9 cellular contexts compared by ENCODE assay signal in the genomic region with DNA sequence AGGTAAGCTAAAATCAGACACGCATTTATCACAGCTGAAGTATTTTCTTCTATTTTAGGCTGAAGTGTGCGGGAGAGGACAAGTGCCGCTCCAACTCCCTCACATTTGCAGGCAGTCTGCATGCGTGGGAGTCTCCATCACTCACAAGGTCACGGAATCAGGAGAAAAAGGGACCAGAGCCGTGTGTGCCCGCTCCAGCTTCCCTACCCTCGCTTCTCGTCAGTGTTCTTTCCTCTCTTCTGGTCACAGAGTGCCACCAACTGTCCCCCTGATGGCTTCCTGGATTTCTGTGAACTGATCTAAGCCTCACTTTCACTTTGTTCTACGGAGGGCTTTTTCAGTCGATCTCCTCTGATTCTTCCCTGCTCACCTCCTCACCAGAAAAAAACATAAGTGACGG.
DNase-seq lines count a peak whose midpoint lies in the region; ATAC-seq, FAIRE-seq and TF ChIP-seq lines count a peak whose summit lies in the region.
"Had no signal": no experiment of that assay in that cellular context is flagged by ENCODE, and none has a peak within 500 bp of the region (broad histone marks: within the 10 kb centered on the region; RNA-seq: fewer than 3 reads in every experiment).

No MANE protein-coding gene starts in this region.

- no peaks in the 10 kb centered on the region for H3K4me1 ChIP-seq in colonic mucosa

- H3K27me3 ChIP-seq in colonic mucosa, result no peaks in the 10 kb centered on the region

- no peak overlapping the region for H3K27ac Mint-ChIP-seq in type B pancreatic cell
- H3K27ac Mint-ChIP-seq: IgD-negative memory B cell had no signal

- intact Hi-C loops in colonic mucosa (cut with DNase I), result no loop called here

- H3K36me3 Mint-ChIP-seq in type B pancreatic cell, result no peaks in the 10 kb centered on the region
- H3K36me3 Mint-ChIP-seq: IgD-negative memory B cell had no signal

- H3K4me3 Mint-ChIP-seq in type B pancreatic cell, result no peak overlapping the region

- H3K9ac ChIP-seq in colonic mucosa (ENCODE audit: low read depth in 2 of 2, low read length in 2 of 2), result no peak overlapping the region

- H3K9me3 Mint-ChIP-seq in type B pancreatic cell, result no peaks in the 10 kb centered on the region

- peak; percentile 81 for ATAC-seq in GM21737 (IDR thresholded peaks at IDR 0.05; ENCODE audit: unreplicated experiment)

- peaks cover 3% of the 10 kb centered on the region for H3K27me3 Mint-ChIP-seq in type B pancreatic cell
- H3K27me3 Mint-ChIP-seq: IgD-negative memory B cell had no signal

- H3K4me1 Mint-ChIP-seq in type B pancreatic cell (ENCODE audit: unreplicated experiment), result no peaks in the 10 kb centered on the region
- H3K4me1 Mint-ChIP-seq: IgD-negative memory B cell had no signal

- TF ChIP-seq CTCF in type B pancreatic cell (conservative IDR thresholded peaks at IDR 0.05), result no peak
- TF ChIP-seq CTCF in colonic mucosa (IDR thresholded peaks at IDR 0.05), result no peak

- H3K27ac ChIP-seq in colonic mucosa, result no peak overlapping the region

- H3K4me3 ChIP-seq in GM08714 (ENCODE audit: low read length) (peak overlapping the region; percentile 50), colonic mucosa (no peak overlapping the region)

- no peaks in the 10 kb centered on the region for H3K36me3 ChIP-seq in colonic mucosa

- peak; percentile 9 for DNase-seq in NCI-H1105 (lab: John Stamatoyannopoulos, UW)
- DNase-seq in astrocyte of the hippocampus (ENCODE audit: low read depth, low spot score), result peak; percentile 8
- DNase-seq in superior temporal gyrus (ENCODE audit: extremely low spot score), result peak; percentile 49
- no peak for DNase-seq in HTR-8/SVneo (ENCODE audit: insufficient read length, low spot score)
- DNase-seq in type B pancreatic cell (ENCODE audit: extremely low spot score, unreplicated experiment), result no peak
- no peak for DNase-seq in colonic mucosa

- no peak for FAIRE-seq in HTR-8/SVneo (lab: Jason Lieb, UNC)

- H3K9me3 ChIP-seq in colonic mucosa, result no peaks in the 10 kb centered on the region

Comparison
In these comparisons a context has a peak if more than half of its experiments do, and no peak if none do; other contexts are left out.
1. DNase-seq: peak in NCI-H1105 (single experiment), astrocyte of the hippocampus (single experiment) and superior temporal gyrus (single experiment); none in HTR-8/SVneo (single experiment), type B pancreatic cell (single experiment) and colonic mucosa (single experiment).